14 cellular contexts compared by ENCODE assay signal in the genomic region with DNA sequence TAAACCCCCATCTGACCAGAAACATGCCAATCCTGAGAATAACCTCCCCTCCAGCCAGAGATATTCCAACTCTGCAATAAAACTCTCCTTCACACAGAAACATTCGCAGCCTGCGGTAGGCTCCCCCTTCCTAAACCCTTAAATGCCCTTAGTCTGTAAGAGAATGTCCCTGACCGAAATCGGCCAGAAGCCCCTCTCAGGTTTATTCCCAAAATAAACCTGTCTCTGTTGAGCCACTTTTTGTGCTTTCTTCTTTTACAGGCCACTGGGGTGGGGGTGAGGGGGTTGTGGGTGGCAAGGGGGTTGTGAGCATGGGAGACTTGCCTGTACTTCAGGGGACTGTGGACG. TPM values are rescaled to one million over a fixed set of nuclear protein-coding genes. Genes with fewer than 3 reads are reported as not detected.
DNase-seq lines count a peak whose midpoint lies in the region; ATAC-seq and TF ChIP-seq lines count a peak whose summit lies in the region.
"Had no signal": no experiment of that assay in that cellular context is flagged by ENCODE, and none has a peak within 500 bp of the region (broad histone marks: within the 10 kb centered on the region; RNA-seq: fewer than 3 reads in every experiment).

No MANE protein-coding gene starts in this region.

- no peak for ATAC-seq in natural killer cell treated with Interleukin-12 subunit alpha and Interleukin-12 subunit beta and Interleukin-15 and Interleukin-18, amount 100 ng/mL, for 72 hours
- ATAC-seq in natural killer cell: no peak

- H3K36me3 ChIP-seq in breast epithelium (no peaks in the 10 kb centered on the region), stomach (peaks cover 0 to 22% (median 11%) of the 10 kb centered on the region in 4 donors)

- DNase-seq in activated effector memory CD4-positive, alpha-beta T cell treated with anti-CD3 and anti-CD28 coated beads, Interleukin-2, amount 50 U/mL, for 16 hours: peak; percentile 54
- no peak for DNase-seq in activated effector memory CD4-positive, alpha-beta T cell treated with Interleukin-2 at 50 U/mL for 16 hours
- peak; percentile 0 for DNase-seq in natural killer cell treated with Interleukin-12 subunit alpha and Interleukin-12 subunit beta and Interleukin-15 and Interleukin-18, amount 100 ng/mL, for 72 hours (ENCODE audit: low spot score)
- DNase-seq in natural killer cell (no peak), endothelial cell (ENCODE audit: low spot score) (no peak), breast epithelium (ENCODE audit: low spot score in 2 of 2) (no peak), stomach (no peak)
- DNase-seq: 8988T, AML-193, HCEC 1CT had no signal

- no peaks in the 10 kb centered on the region for H3K9me3 Mint-ChIP-seq in natural killer cell treated with Interleukin-12 subunit alpha and Interleukin-12 subunit beta and Interleukin-15 and Interleukin-18, amount 100 ng/mL, for 72 hours
- H3K9me3 Mint-ChIP-seq in natural killer cell (no peaks in the 10 kb centered on the region), endothelial cell (ENCODE audit: unreplicated experiment) (no peaks in the 10 kb centered on the region)

- no peaks in the 10 kb centered on the region for H3K27me3 Mint-ChIP-seq in natural killer cell treated with Interleukin-12 subunit alpha and Interleukin-12 subunit beta and Interleukin-15 and Interleukin-18, amount 100 ng/mL, for 72 hours
- H3K27me3 Mint-ChIP-seq in natural killer cell (ENCODE audit: low read depth in 2 of 2) (no peaks in the 10 kb centered on the region), endothelial cell (ENCODE audit: unreplicated experiment) (peaks cover 5% of the 10 kb centered on the region)

- H3K4me3 Mint-ChIP-seq in natural killer cell treated with Interleukin-12 subunit alpha and Interleukin-12 subunit beta and Interleukin-15 and Interleukin-18, amount 100 ng/mL, for 72 hours: no peak overlapping the region
- no peak overlapping the region for H3K4me3 Mint-ChIP-seq in natural killer cell
- H3K4me3 Mint-ChIP-seq in endothelial cell (ENCODE audit: unreplicated experiment): peak overlapping the region; percentile 25

- H3K9me3 ChIP-seq in breast epithelium: no peaks in the 10 kb centered on the region
- H3K9me3 ChIP-seq in stomach: no peaks in the 10 kb centered on the region
- H3K9me3 ChIP-seq: BLaER1 had no signal

- TF ChIP-seq POLR2A in breast epithelium (IDR thresholded peaks at IDR 0.05): no peak
- no peak for TF ChIP-seq POLR2A in stomach (IDR thresholded peaks at IDR 0.05)

- TF ChIP-seq CTCF in natural killer cell (IDR thresholded peaks at IDR 0.05) (no peak), endothelial cell (IDR thresholded peaks at IDR 0.05; ENCODE audit: unreplicated experiment) (no peak), breast epithelium (IDR thresholded peaks at IDR 0.05) (no peak), stomach (IDR thresholded peaks at IDR 0.05) (no peak)

- H3K4me3 ChIP-seq in breast epithelium (no peak overlapping the region), stomach (no peak overlapping the region)
- H3K4me3 ChIP-seq: BLaER1 had no signal

- no peak overlapping the region for H3K27ac Mint-ChIP-seq in natural killer cell treated with Interleukin-12 subunit alpha and Interleukin-12 subunit beta and Interleukin-15 and Interleukin-18, amount 100 ng/mL, for 72 hours
- H3K27ac Mint-ChIP-seq in natural killer cell (no peak overlapping the region), endothelial cell (ENCODE audit: unreplicated experiment) (no peak overlapping the region)

- H3K27ac ChIP-seq in breast epithelium (no peak overlapping the region), stomach (no peak overlapping the region)
- H3K27ac ChIP-seq: BLaER1, HL-60 had no signal

- 88 to 97% (median 90%) methylated on average over 5 of the region's 5 CpGs for WGBS in stomach, 5 donors

- H3K4me1 Mint-ChIP-seq in natural killer cell treated with Interleukin-12 subunit alpha and Interleukin-12 subunit beta and Interleukin-15 and Interleukin-18, amount 100 ng/mL, for 72 hours (ENCODE audit: low read depth in 2 of 2): peaks cover 0 to 7% of the 10 kb centered on the region in 2 donors
- H3K4me1 Mint-ChIP-seq in natural killer cell: peaks cover 0 to 12% of the 10 kb centered on the region in 2 donors
- no peaks in the 10 kb centered on the region for H3K4me1 Mint-ChIP-seq in endothelial cell (ENCODE audit: unreplicated experiment)

- peaks cover 0 to 5% of the 10 kb centered on the region in 2 donors for H3K4me1 ChIP-seq in breast epithelium
- H3K4me1 ChIP-seq in stomach: peaks cover 26 to 55% (median 42%) of the 10 kb centered on the region in 4 donors

- no peak for TF ChIP-seq EP300 in stomach (IDR thresholded peaks at IDR 0.05)

- H3K27me3 ChIP-seq in breast epithelium (peaks cover 0 to 4% of the 10 kb centered on the region in 2 donors), stomach (peaks cover 0 to 16% (median 0%) of the 10 kb centered on the region in 3 donors)

- H3K36me3 Mint-ChIP-seq in natural killer cell treated with Interleukin-12 subunit alpha and Interleukin-12 subunit beta and Interleukin-15 and Interleukin-18, amount 100 ng/mL, for 72 hours: no peaks in the 10 kb centered on the region
- H3K36me3 Mint-ChIP-seq in natural killer cell: no peaks in the 10 kb centered on the region
- no peaks in the 10 kb centered on the region for H3K36me3 Mint-ChIP-seq in endothelial cell (ENCODE audit: low read depth, unreplicated experiment)

- intact Hi-C loops in natural killer cell (cut with micrococcal nuclease) (no loop called here), breast epithelium (cut with DNase I; ENCODE audit: low total_unique reads) (no loop called here), stomach (cut with DNase I; ENCODE audit: low total_unique reads) (no loop called here)

RNA-seq across cellular contexts. Expression of a gene that starts 4.6 kb away (rescaled TPM):
- 10 to 100 TPM in 1 of 2 donors, 1 to 10 TPM in 1; 9.1 to 18.5 TPM for total RNA-seq in natural killer cell treated with Interleukin-12 subunit alpha and Interleukin-12 subunit beta and Interleukin-15 and Interleukin-18, amount 100 ng/mL, for 72 hours
- 10 to 100 TPM; 11.3 to 15.1 (median 11.6) TPM for total RNA-seq in natural killer cell
- total RNA-seq in endothelial cell (ENCODE audit: unreplicated experiment): 35.6 TPM
- total RNA-seq in breast epithelium: 10 to 100 TPM in 2 of 3 donors, 1 to 10 TPM in 1; 4.8 to 15.8 (median 14.4) TPM
- total RNA-seq in stomach: 100 to 1,000 TPM in 1 of 5 donors, 10 to 100 TPM in 3, 1 to 10 TPM in 1; 8.5 to 668 (median 21.0) TPM
- 10 to 100 TPM; 18.9 to 23.8 (median 20.9) TPM for polyA plus RNA-seq in stomach

RNA-seq across cellular contexts. Expression of a gene that starts 35.0 kb away (rescaled TPM):
- 100 to 1,000 TPM in 1 of 2 donors, 10 to 100 TPM in 1; 93.2 to 118 TPM for total RNA-seq in natural killer cell treated with Interleukin-12 subunit alpha and Interleukin-12 subunit beta and Interleukin-15 and Interleukin-18, amount 100 ng/mL, for 72 hours
- total RNA-seq in natural killer cell (100 to 1,000 TPM; 228 to 266 (median 262) TPM), endothelial cell (ENCODE audit: unreplicated experiment) (0.26 TPM), breast epithelium (10 to 100 TPM; 55.8 to 75.8 (median 67.8) TPM), stomach (100 to 1,000 TPM in 3 of 5 donors, 10 to 100 TPM in 2; 33.2 to 413 (median 301) TPM)
- polyA plus RNA-seq in stomach: 100 to 1,000 TPM in 1 of 3 donors, 10 to 100 TPM in 2; 58.0 to 128 (median 64.8) TPM

RNA-seq across cellular contexts. Expression of a gene that starts 41.6 kb away (rescaled TPM):
- under 1 TPM in 1 of 2 donors, not detected in 1; 0.81 TPM for total RNA-seq in natural killer cell treated with Interleukin-12 subunit alpha and Interleukin-12 subunit beta and Interleukin-15 and Interleukin-18, amount 100 ng/mL, for 72 hours
- total RNA-seq in natural killer cell (1 to 10 TPM in 2 of 3 donors, not detected in 1; 1.3 to 2.0 TPM), endothelial cell (ENCODE audit: unreplicated experiment) (not detected), breast epithelium (10 to 100 TPM in 1 of 3 donors, 1 to 10 TPM in 1, not detected in 1; 9.2 to 12.7 TPM), stomach (100 to 1,000 TPM in 1 of 5 donors, 10 to 100 TPM in 1, 1 to 10 TPM in 3; 1.3 to 190 (median 4.5) TPM)
- polyA plus RNA-seq in stomach: 10 to 100 TPM; 20.5 to 27.3 (median 26.7) TPM
- total RNA-seq: Daoy, H4 had no signal

Comparison
In these comparisons a context has a peak if more than half of its experiments do, and no peak if none do; other contexts are left out.
1. DNase-seq: peak in activated effector memory CD4-positive, alpha-beta T cell treated with anti-CD3 and anti-CD28 coated beads, Interleukin-2, amount 50 U/mL, for 16 hours (single experiment) and natural killer cell treated with Interleukin-12 subunit alpha and Interleukin-12 subunit beta and Interleukin-15 and Interleukin-18, amount 100 ng/mL, for 72 hours (single experiment); none in activated effector memory CD4-positive, alpha-beta T cell treated with Interleukin-2 at 50 U/mL for 16 hours (single experiment), natural killer cell (single experiment), endothelial cell (single experiment), breast epithelium (0 of 2) and stomach (single experiment).
2. RNA of a gene that starts 35.0 kb away (total RNA-seq): 33.2 to 413 TPM in stomach, 228 to 266 TPM in natural killer cell, 93.2 to 118 TPM in natural killer cell treated with Interleukin-12 subunit alpha and Interleukin-12 subunit beta and Interleukin-15 and Interleukin-18, amount 100 ng/mL, for 72 hours and 55.8 to 75.8 TPM in breast epithelium; 0.26 TPM in endothelial cell (single experiment); every median in the first group is over 10 times any median in the second.